23 cellular contexts compared by ENCODE assay signal in genomic region chr21:39673163-39673562, GRCh38.
"Had no signal": no experiment of that assay in that cellular context is flagged by ENCODE, and none has a peak within 500 bp of the region (broad histone marks: within the 10 kb centered on the region; RNA-seq: fewer than 3 reads in every experiment).

No MANE protein-coding gene starts in this region.

- DNase-seq: cerebellar nuclear complex; effector memory CD8-positive, alpha-beta T cell; esophagus squamous epithelium; foreskin fibroblast; glutamatergic neuron; immature natural killer cell; kidney; left cardiac atrium; left ventricle myocardium inferior; naive thymus-derived CD4-positive, alpha-beta T cell; nucleus accumbens; psoas muscle; retina; right lobe of liver; stimulated activated CD4-positive, alpha-beta T cell treated with anti-CD3 and anti-CD28 coated beads, Interleukin-15, amount 100 ng/mL, for 24 hours; stimulated activated CD4-positive, alpha-beta T cell treated with anti-CD3 and anti-CD28 coated beads, Interleukin-1b, Interleukin-23, amount 100 ng/mL, for 48 hours; stimulated activated CD4-positive, alpha-beta T cell treated with anti-CD3 and anti-CD28 coated beads, Interleukin-4, amount 100 ng/mL, for 24 hours; stimulated activated naive B cell treated with anti-CD40 and anti-IgM and Interleukin-4, amounts not matched to agents 10 μg/mL and 1 μg/mL and 100 μg/mL, for 72 hours; upper lobe of left lung had no signal

- ATAC-seq: effector memory CD8-positive, alpha-beta T cell; gastroesophageal sphincter; left cardiac atrium; naive thymus-derived CD4-positive, alpha-beta T cell; psoas muscle; stimulated activated naive B cell treated with anti-CD40 and anti-IgM and Interleukin-4, amounts not matched to agents 10 μg/mL and 1 μg/mL and 100 μg/mL, for 72 hours had no signal

- H3K27me3 Mint-ChIP-seq: dendritic cell treated with granulocyte-macrophage colony-stimulating factor and Interleukin-4, amounts not matched to agents 40 ng/mL and 50 ng/mL, for 4 days had no signal

- H3K9me3 Mint-ChIP-seq: dendritic cell treated with granulocyte-macrophage colony-stimulating factor and Interleukin-4, amounts not matched to agents 40 ng/mL and 50 ng/mL, for 4 days; stimulated activated naive B cell treated with anti-CD40 and anti-IgM and Interleukin-4, amounts not matched to agents 10 μg/mL and 1 μg/mL and 100 μg/mL, for 72 hours had no signal

- H3K9me3 ChIP-seq: esophagus squamous epithelium, gastroesophageal sphincter, left ventricle myocardium inferior, psoas muscle, right lobe of liver, upper lobe of left lung had no signal

- H3K27me3 ChIP-seq: gastroesophageal sphincter, upper lobe of left lung had no signal

- H3K4me3 Mint-ChIP-seq: dendritic cell treated with granulocyte-macrophage colony-stimulating factor and Interleukin-4, amounts not matched to agents 40 ng/mL and 50 ng/mL, for 4 days; effector memory CD8-positive, alpha-beta T cell; immature natural killer cell; naive thymus-derived CD4-positive, alpha-beta T cell; stimulated activated naive B cell treated with anti-CD40 and anti-IgM and Interleukin-4, amounts not matched to agents 10 μg/mL and 1 μg/mL and 100 μg/mL, for 72 hours had no signal

- H3K27ac Mint-ChIP-seq: dendritic cell treated with granulocyte-macrophage colony-stimulating factor and Interleukin-4, amounts not matched to agents 40 ng/mL and 50 ng/mL, for 4 days; effector memory CD8-positive, alpha-beta T cell; immature natural killer cell; naive thymus-derived CD4-positive, alpha-beta T cell; stimulated activated naive B cell treated with anti-CD40 and anti-IgM and Interleukin-4, amounts not matched to agents 10 μg/mL and 1 μg/mL and 100 μg/mL, for 72 hours had no signal

- H3K4me1 Mint-ChIP-seq: immature natural killer cell; naive thymus-derived CD4-positive, alpha-beta T cell; stimulated activated naive B cell treated with anti-CD40 and anti-IgM and Interleukin-4, amounts not matched to agents 10 μg/mL and 1 μg/mL and 100 μg/mL, for 72 hours had no signal

- H3K4me1 ChIP-seq: psoas muscle, right lobe of liver, spleen had no signal

- H3K36me3 Mint-ChIP-seq: immature natural killer cell; naive thymus-derived CD4-positive, alpha-beta T cell; stimulated activated naive B cell treated with anti-CD40 and anti-IgM and Interleukin-4, amounts not matched to agents 10 μg/mL and 1 μg/mL and 100 μg/mL, for 72 hours had no signal

- H3K36me3 ChIP-seq: esophagus squamous epithelium, gastroesophageal sphincter, left ventricle myocardium inferior, right lobe of liver, spleen, upper lobe of left lung had no signal

- H3K4me3 ChIP-seq: esophagus squamous epithelium, gastroesophageal sphincter, left ventricle myocardium inferior, lung, psoas muscle, right lobe of liver, spleen, upper lobe of left lung had no signal

- H3K27ac ChIP-seq: esophagus squamous epithelium, gastroesophageal sphincter, left ventricle myocardium inferior, psoas muscle, right lobe of liver, spleen, upper lobe of left lung had no signal
